ENCODE assay signal across 9 cellular contexts in the genomic region with DNA sequence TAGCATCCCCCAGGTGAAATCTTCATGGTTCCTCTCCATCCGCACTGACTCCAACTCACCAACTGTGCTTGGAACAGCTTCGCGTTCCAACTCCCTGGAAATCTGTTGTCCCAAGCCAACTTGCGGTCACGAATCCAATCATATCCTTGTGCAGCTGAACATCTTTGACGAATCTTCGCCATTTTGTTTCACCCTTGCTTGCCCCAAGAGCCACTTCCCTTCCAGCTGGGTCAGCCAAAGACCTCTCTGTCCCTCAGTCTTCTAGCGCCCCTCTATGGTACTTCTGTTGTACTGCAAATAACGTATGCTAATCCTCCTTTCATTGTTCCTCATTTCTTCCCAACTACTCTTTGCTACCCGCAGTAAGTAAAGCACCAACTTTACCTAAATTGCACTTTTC.
A peak's percentile ranks its signal among the peaks of the same experiment; 100 is the strongest.
DNase-seq lines count a peak whose midpoint lies in the region; ATAC-seq and TF ChIP-seq lines count a peak whose summit lies in the region.
"Had no signal": no experiment of that assay in that cellular context is flagged by ENCODE, and none has a peak within 500 bp of the region (broad histone marks: within the 10 kb centered on the region; RNA-seq: fewer than 3 reads in every experiment).

No MANE protein-coding gene starts in this region.

- TF ChIP-seq CTCF in endodermal cell (conservative IDR thresholded peaks at IDR 0.05), result peak; percentile 93

- H3K36me3 Mint-ChIP-seq in endodermal cell (ENCODE audit: low read depth), result no peaks in the 10 kb centered on the region
- no peaks in the 10 kb centered on the region for H3K36me3 Mint-ChIP-seq in activated CD8-positive, alpha-beta memory T cell treated with anti-CD3 and anti-CD28 coated beads, Interleukin-2, amount 10 ng/mL, durations not matched to agents 7 days and 5 days
- H3K36me3 Mint-ChIP-seq: CD4-positive, CD25-positive, alpha-beta regulatory T cell had no signal

- WGBS in endodermal cell (ENCODE audit: insufficient coverage in 1 of 2, insufficient read length in 1 of 2), 2 experiments, result 72 to 89% methylated on average over 9 to 10 of the region's 10 CpGs

- no peak for ATAC-seq in GM21381 (IDR thresholded peaks at IDR 0.05; ENCODE audit: unreplicated experiment)
- no peak for ATAC-seq in activated CD8-positive, alpha-beta memory T cell treated with anti-CD3 and anti-CD28 coated beads, Interleukin-2, amount 10 ng/mL, durations not matched to agents 7 days and 5 days

- H3K27ac ChIP-seq in endodermal cell (ENCODE audit: low read depth, low read length), result no peak overlapping the region

- CTCF ChIA-PET in activated CD8-positive, alpha-beta memory T cell treated with anti-CD3 and anti-CD28 coated beads, Interleukin-2, amount 10 ng/mL, durations not matched to agents 7 days and 5 days (lab: Charles Lee), result no interaction called here

- peak; percentile 2 for DNase-seq in NCI-H1694 treated with DMSO at 0.1 percent for 48 hours (lab: John Stamatoyannopoulos, UW)
- no peak for DNase-seq in NCI-H1694 (lab: John Stamatoyannopoulos, UW)
- peak; percentile 6 for DNase-seq in NCI-H1048 (lab: John Stamatoyannopoulos, UW)
- peak; percentile 68 for DNase-seq in endodermal cell
- peak; percentile 20 for DNase-seq in pons (ENCODE audit: low spot score)
- DNase-seq in effector CD8-positive, alpha-beta T cell (lab: John Stamatoyannopoulos, UW), result no peak
- no peak for DNase-seq in activated CD8-positive, alpha-beta memory T cell treated with anti-CD3 and anti-CD28 coated beads, Interleukin-2, amount 10 ng/mL, durations not matched to agents 7 days and 5 days
- DNase-seq: CD4-positive, CD25-positive, alpha-beta regulatory T cell had no signal

- H3K27me3 ChIP-seq in endodermal cell (ENCODE audit: control insufficient read depth, insufficient read depth, low read length, poor library complexity, severe bottlenecking), result no peaks in the 10 kb centered on the region

- H3K4me3 Mint-ChIP-seq in endodermal cell, result no peak overlapping the region
- H3K4me3 Mint-ChIP-seq in activated CD8-positive, alpha-beta memory T cell treated with anti-CD3 and anti-CD28 coated beads, Interleukin-2, amount 10 ng/mL, durations not matched to agents 7 days and 5 days, result no peak overlapping the region
- H3K4me3 Mint-ChIP-seq: CD4-positive, CD25-positive, alpha-beta regulatory T cell had no signal

- no peaks in the 10 kb centered on the region for H3K36me3 ChIP-seq in endodermal cell (ENCODE audit: control insufficient read depth, insufficient read depth, low read length)

- H3K4me1 ChIP-seq in endodermal cell (ENCODE audit: control insufficient read depth, insufficient read depth, low read length), result no peaks in the 10 kb centered on the region

- H3K4me3 ChIP-seq in endodermal cell (ENCODE audit: low read length), result no peak overlapping the region

- no peaks in the 10 kb centered on the region for H3K4me1 Mint-ChIP-seq in endodermal cell
- no peaks in the 10 kb centered on the region for H3K4me1 Mint-ChIP-seq in activated CD8-positive, alpha-beta memory T cell treated with anti-CD3 and anti-CD28 coated beads, Interleukin-2, amount 10 ng/mL, durations not matched to agents 7 days and 5 days
- H3K4me1 Mint-ChIP-seq: CD4-positive, CD25-positive, alpha-beta regulatory T cell had no signal

- H3K27me3 Mint-ChIP-seq in endodermal cell (ENCODE audit: insufficient read depth), result peaks cover 5% of the 10 kb centered on the region
- no peaks in the 10 kb centered on the region for H3K27me3 Mint-ChIP-seq in activated CD8-positive, alpha-beta memory T cell treated with anti-CD3 and anti-CD28 coated beads, Interleukin-2, amount 10 ng/mL, durations not matched to agents 7 days and 5 days
- H3K27me3 Mint-ChIP-seq: CD4-positive, CD25-positive, alpha-beta regulatory T cell had no signal

- H3K27ac Mint-ChIP-seq in endodermal cell, result no peak overlapping the region
- H3K27ac Mint-ChIP-seq in activated CD8-positive, alpha-beta memory T cell treated with anti-CD3 and anti-CD28 coated beads, Interleukin-2, amount 10 ng/mL, durations not matched to agents 7 days and 5 days, result no peak overlapping the region
- H3K27ac Mint-ChIP-seq: CD4-positive, CD25-positive, alpha-beta regulatory T cell had no signal

- H3K9me3 Mint-ChIP-seq in endodermal cell, result peaks cover 18% of the 10 kb centered on the region
- H3K9me3 Mint-ChIP-seq in activated CD8-positive, alpha-beta memory T cell treated with anti-CD3 and anti-CD28 coated beads, Interleukin-2, amount 10 ng/mL, durations not matched to agents 7 days and 5 days (ENCODE audit: low read depth), result no peaks in the 10 kb centered on the region

- H3K9ac ChIP-seq in endodermal cell (ENCODE audit: extremely low read depth, low read length, poor library complexity, severe bottlenecking), result no peak overlapping the region

- peaks cover 6% of the 10 kb centered on the region for H3K9me3 ChIP-seq in endodermal cell (ENCODE audit: control insufficient read depth, low read length)

Comparison
In these comparisons a context has a peak if more than half of its experiments do, and no peak if none do; other contexts are left out.
1. DNase-seq: peak in NCI-H1694 treated with DMSO at 0.1 percent for 48 hours (single experiment), NCI-H1048 (single experiment), endodermal cell (single experiment) and pons (single experiment); none in NCI-H1694 (single experiment), effector CD8-positive, alpha-beta T cell (single experiment) and activated CD8-positive, alpha-beta memory T cell treated with anti-CD3 and anti-CD28 coated beads, Interleukin-2, amount 10 ng/mL, durations not matched to agents 7 days and 5 days (single experiment).